ENCODE assay signal across 29 cellular contexts in genomic region chrX:110060317-110060716, GRCh38.
"Had no signal": no experiment of that assay in that cellular context is flagged by ENCODE, and none has a peak within 500 bp of the region (broad histone marks: within the 10 kb centered on the region; RNA-seq: fewer than 3 reads in every experiment).

No MANE protein-coding gene starts in this region.

- FAIRE-seq: astrocyte, bronchial epithelial cell had no signal

- DNase-seq: activated B cell treated with CpG ODN at 0.5 μM for 24 hours; activated CD4-positive, alpha-beta T cell treated with anti-CD3 and anti-CD28 coated beads for 48 hours; activated CD4-positive, alpha-beta T cell treated with anti-CD3 and anti-CD28 coated beads, Interleukin-2, amount 50 U/mL, for 1 hour; activated CD4-positive, alpha-beta T cell treated with anti-CD3 and anti-CD28 coated beads, Interleukin-2, amount 50 U/mL, for 48 hours; activated CD8-positive, alpha-beta memory T cell treated with anti-CD3 and anti-CD28 coated beads, Interleukin-2, amount 10 ng/mL, durations not matched to agents 7 days and 5 days; activated CD8-positive, alpha-beta memory T cell treated with anti-CD3 and anti-CD28 coated beads, Interleukin-2, amount 50 U/mL, for 4 hours; activated CD8-positive, alpha-beta T cell treated with anti-CD3 and anti-CD28 coated beads for 36 hours; activated gamma-delta T cell treated with Interleukin-2 at 50 U/mL for 16 hours; activated naive CD4-positive, alpha-beta T cell treated with anti-CD3 and anti-CD28 coated beads, Interleukin-2, amount 50 U/mL, for 16 hours; activated naive CD4-positive, alpha-beta T cell treated with Interleukin-2 at 50 U/mL for 16 hours; activated T-cell treated with anti-CD3 and anti-CD28 coated beads, Interleukin-2, amount 50 U/mL, for 1 hour; activated T-cell treated with anti-CD3 and anti-CD28 coated beads, Interleukin-2, amount 50 U/mL, for 72 hours; amniotic stem cell; anterior cingulate cortex; cortex of kidney; dermis blood vessel endothelial cell; effector CD4-positive, alpha-beta T cell; effector memory CD8-positive, alpha-beta T cell; foreskin keratinocyte; T-helper 1 cell; T-helper 17 cell; T1000; WERI-Rb-1 had no signal

- H3K9me3 ChIP-seq: esophagus muscularis mucosa, gastroesophageal sphincter had no signal

- H3K27me3 ChIP-seq: brain microvascular endothelial cell, esophagus muscularis mucosa, foreskin keratinocyte, gastroesophageal sphincter had no signal

- H3K27ac ChIP-seq: brain microvascular endothelial cell, esophagus muscularis mucosa, foreskin keratinocyte, gastroesophageal sphincter, WERI-Rb-1 had no signal

- ATAC-seq: activated CD4-positive, CD25-positive, alpha-beta regulatory T cell treated with anti-CD3 and anti-CD28 coated beads, Interleukin-2, amount 50 U/mL, for 24 hours; activated CD8-positive, alpha-beta memory T cell treated with anti-CD3 and anti-CD28 coated beads, Interleukin-2, amount 10 ng/mL, durations not matched to agents 7 days and 5 days; activated CD8-positive, alpha-beta T cell treated with anti-CD3 and anti-CD28 coated beads for 36 hours; activated T-cell treated with anti-CD3 and anti-CD28 coated beads, Interleukin-2, amount 50 U/mL, for 72 hours; effector memory CD8-positive, alpha-beta T cell; foreskin keratinocyte; gastroesophageal sphincter; T-helper 17 cell had no signal

- H3K4me1 ChIP-seq: foreskin keratinocyte, gastroesophageal sphincter had no signal

- H3K4me3 ChIP-seq: esophagus muscularis mucosa, gastroesophageal sphincter had no signal

- H3K36me3 ChIP-seq: brain microvascular endothelial cell, esophagus muscularis mucosa, gastroesophageal sphincter, WERI-Rb-1 had no signal
